ENCODE assay signal across 19 cellular contexts in genomic region chr13:66927562-66927961, GRCh38.
DNase-seq lines count a peak whose midpoint lies in the region; ATAC-seq, FAIRE-seq and TF ChIP-seq lines count a peak whose summit lies in the region.
"Had no signal": no experiment of that assay in that cellular context is flagged by ENCODE, and none has a peak within 500 bp of the region (broad histone marks: within the 10 kb centered on the region; RNA-seq: fewer than 3 reads in every experiment).

No MANE protein-coding gene starts in this region.

- H3K4me1 ChIP-seq in mammary epithelial cell (ENCODE audit: insufficient read depth, low read length) (peaks cover 21% of the 10 kb centered on the region), osteoblast (ENCODE audit: insufficient read depth, low read length) (peaks cover 9% of the 10 kb centered on the region)

- no peaks in the 10 kb centered on the region for H4K20me1 ChIP-seq in mammary epithelial cell (ENCODE audit: insufficient read depth, low read length)
- no peaks in the 10 kb centered on the region for H4K20me1 ChIP-seq in osteoblast (ENCODE audit: insufficient read depth, low read length)

- TSS peak; percentile 51 for BruUV-seq in mammary epithelial cell (replicated peaks; lab: Mats Ljungman, UMichigan)

- ATAC-seq in GM21737 (IDR thresholded peaks at IDR 0.05; ENCODE audit: unreplicated experiment), result no peak

- H3K36me3 ChIP-seq in mammary epithelial cell (ENCODE audit: insufficient read depth, low read length) (no peaks in the 10 kb centered on the region), osteoblast (ENCODE audit: insufficient read depth, low read length) (no peaks in the 10 kb centered on the region)

- H3K4me3 ChIP-seq in mammary epithelial cell (replicated peaks in 1 of 3; ENCODE audit: insufficient read depth in 1 of 3, low read depth in 2 of 3, low read length in 3 of 3) (no peak overlapping the region), osteoblast (ENCODE audit: insufficient read depth, low read length) (no peak overlapping the region)

- intact Hi-C loops in mammary epithelial cell (cut with micrococcal nuclease), result loop anchor here (1.0 to 5.0 kb wide), 2 partner anchors 65 to 297 kb away; no protein-coding TSS in a partner anchor

- no peak for FAIRE-seq in HTR-8/SVneo (lab: Jason Lieb, UNC)
- FAIRE-seq: D721Med, GM12891, GM18507, H54 had no signal

- H3K9me3 ChIP-seq in mammary epithelial cell (replicated peaks; ENCODE audit: insufficient read depth, low read length), result no peaks in the 10 kb centered on the region
- H3K9me3 ChIP-seq in osteoblast (ENCODE audit: low read depth, low read length), result no peaks in the 10 kb centered on the region

- H3K4me2 ChIP-seq in mammary epithelial cell (ENCODE audit: insufficient read depth, low read depth, low read length), result peak overlapping the region; percentile 57
- no peak overlapping the region for H3K4me2 ChIP-seq in osteoblast (ENCODE audit: insufficient read depth, low read length)

- H2AFZ ChIP-seq in mammary epithelial cell (ENCODE audit: low read depth, low read length) (peak overlapping the region; percentile 71), osteoblast (ENCODE audit: low read length) (peak overlapping the region; percentile 43)

- peak overlapping the region; percentile 42 for H3K9ac ChIP-seq in mammary epithelial cell (ENCODE audit: insufficient read depth, low read length)

- H3K79me2 ChIP-seq in mammary epithelial cell (ENCODE audit: insufficient read depth, low read length), result no peaks in the 10 kb centered on the region
- no peaks in the 10 kb centered on the region for H3K79me2 ChIP-seq in osteoblast (ENCODE audit: insufficient read depth, low read length)

- POLR2A ChIA-PET in HEK293T (lab: Yijun Ruan, JAX), result interaction anchor here (1.5 kb wide), 1 partner anchor 191 kb away, joined by 3 read pairs; no protein-coding TSS in a partner anchor

- dilution Hi-C loops in mammary epithelial cell (cut with HindIII; ENCODE audit: low sequenced_read_pairs), result no loop called here

- H3K27me3 ChIP-seq in mammary epithelial cell (ENCODE audit: insufficient read depth, low read length), result no peaks in the 10 kb centered on the region
- H3K27me3 ChIP-seq in osteoblast (ENCODE audit: insufficient read depth, low read length), result no peaks in the 10 kb centered on the region

- no peak for DNase-seq in HEK293T (ENCODE audit: extremely low spot score)
- peak; percentile 67 for DNase-seq in NCI-H69 (lab: John Stamatoyannopoulos, UW)
- peak; percentile 31 for DNase-seq in mammary epithelial cell
- no peak for DNase-seq in osteoblast (ENCODE audit: insufficient read length, low spot score, missing footprints)
- DNase-seq in HTR-8/SVneo (ENCODE audit: insufficient read length, low spot score), result no peak
- no peak for DNase-seq in activated CD4-positive, alpha-beta T cell treated with anti-CD3 and anti-CD28 coated beads for 48 hours
- DNase-seq: ACHN; C1 segment of cervical spinal cord; CD8-positive, alpha-beta memory T cell; Kasumi-1; NCI-H2107; NCI-H226; T-helper 1 cell had no signal

- H3K27ac ChIP-seq in mammary epithelial cell (ENCODE audit: insufficient read depth, low read depth, low read length) (peak overlapping the region; percentile 72), osteoblast (ENCODE audit: low read depth, low read length) (no peak overlapping the region)
- H3K27ac ChIP-seq: RWPE1 had no signal

- CTCF ChIA-PET in HEK293T (lab: Yijun Ruan, JAX) (interaction anchor here (0.6 to 1.1 kb wide), 5 partner anchors 16 to 299 kb away, joined by 3 read pairs; no protein-coding TSS in a partner anchor), mammary epithelial cell (lab: Charles Lee; ENCODE audit: low non-redundant PET) (no interaction called here)

- no peak for TF ChIP-seq CTCF in mammary epithelial cell (conservative IDR thresholded peaks at IDR 0.05 in 1 of 2, IDR thresholded peaks at IDR 0.05 in 1 of 2; ENCODE audit: extremely low read depth in 1 of 2, insufficient read depth in 1 of 2, low read depth in 1 of 2, low read length in 2 of 2)
- TF ChIP-seq CTCF in osteoblast (IDR thresholded peaks at IDR 0.05; ENCODE audit: extremely low read depth, low read depth, low read length), result no peak

- in situ Hi-C loops in mammary epithelial cell (cut with MboI; ENCODE audit: low sequenced_read_pairs in 2 of 2), result no loop called here

TF ChIP-seq in HEK293T, 16 proteins besides CTCF, POLR2A, EP300 and RAD21:
- TF ChIP-seq L3MBTL2 (conservative IDR thresholded peaks at IDR 0.05) (peak; percentile 56; the same call in 1 of the 2 replicates), FOXM1 (IDR thresholded peaks at IDR 0.05; ENCODE audit: borderline replicate concordance) (peak; percentile 53; the same call in 1 of the 2 replicates), CTBP1 (IDR thresholded peaks at IDR 0.05; ENCODE audit: borderline replicate concordance) (no peak)

Comparison
In these comparisons a context has a peak if more than half of its experiments do, and no peak if none do; other contexts are left out.
1. DNase-seq: peak in NCI-H69 (single experiment) and mammary epithelial cell (single experiment); none in HEK293T (single experiment), osteoblast (single experiment), HTR-8/SVneo (single experiment) and activated CD4-positive, alpha-beta T cell treated with anti-CD3 and anti-CD28 coated beads for 48 hours (single experiment).